13 cellular contexts compared by ENCODE assay signal in the genomic region with DNA sequence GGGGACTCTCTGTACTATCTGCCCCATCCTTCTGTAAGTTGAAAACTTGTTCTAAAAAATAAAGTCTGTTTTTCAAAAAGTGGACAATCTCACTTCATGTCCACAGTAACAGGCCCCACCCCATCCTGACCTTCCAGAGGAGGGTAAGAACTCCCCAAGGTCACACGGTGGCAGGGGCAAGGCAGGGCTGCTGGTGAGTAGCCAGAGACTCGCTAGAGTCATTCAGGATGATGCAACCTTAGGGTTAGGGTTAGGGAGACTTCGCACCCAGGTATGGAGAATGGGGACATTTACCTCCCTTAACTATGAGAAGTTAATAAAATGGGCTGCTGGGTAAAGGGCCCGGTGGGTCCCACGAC. TPM values are rescaled to one million over a fixed set of nuclear protein-coding genes. Genes with fewer than 3 reads are reported as not detected.
DNase-seq lines count a peak whose midpoint lies in the region; ATAC-seq and TF ChIP-seq lines count a peak whose summit lies in the region.
"Had no signal": no experiment of that assay in that cellular context is flagged by ENCODE, and none has a peak within 500 bp of the region (broad histone marks: within the 10 kb centered on the region; RNA-seq: fewer than 3 reads in every experiment).

No MANE protein-coding gene starts in this region.

- H3K36me3 ChIP-seq in breast epithelium (no peaks in the 10 kb centered on the region), stomach smooth muscle (ENCODE audit: control insufficient read depth in 2 of 2, insufficient read depth in 2 of 2, low read length in 2 of 2) (peaks cover 9 to 23% of the 10 kb centered on the region in 2 donors), mucosa of descending colon (ENCODE audit: low read depth) (peaks cover 3% of the 10 kb centered on the region)
- H3K36me3 ChIP-seq: ovary had no signal

- no peaks in the 10 kb centered on the region for H3K9me3 Mint-ChIP-seq in HFFc6

- H3K9me3 ChIP-seq in breast epithelium (no peaks in the 10 kb centered on the region), stomach smooth muscle (ENCODE audit: control insufficient read depth in 2 of 2, low read length in 2 of 2) (no peaks in the 10 kb centered on the region), mucosa of descending colon (no peaks in the 10 kb centered on the region)
- H3K9me3 ChIP-seq: ovary had no signal

- H3K27ac ChIP-seq in breast epithelium (peak overlapping the region; percentile 69 to 86), stomach smooth muscle (ENCODE audit: low read length) (peak overlapping the region; percentile 6)

- no peak for TF ChIP-seq POLR2A in breast epithelium (IDR thresholded peaks at IDR 0.05)

- H3K4me1 ChIP-seq in breast epithelium (peaks cover 0 to 11% of the 10 kb centered on the region in 2 donors), stomach smooth muscle (ENCODE audit: control insufficient read depth, insufficient read depth, low read length) (peaks cover 26% of the 10 kb centered on the region), mucosa of descending colon (ENCODE audit: low read depth) (no peaks in the 10 kb centered on the region)

- no peak for DNase-seq in HFFc6
- no peak for DNase-seq in breast epithelium (ENCODE audit: low spot score in 2 of 2)
- peak; percentile 72 for DNase-seq in left lobe of liver (ENCODE audit: low spot score)
- no peak for DNase-seq in mucosa of descending colon
- DNase-seq in AG08395 (ENCODE audit: low spot score) = no peak
- no peak for DNase-seq in HUDEP-2 (lab: John Stamatoyannopoulos, UW; ENCODE audit: unreplicated experiment in 76 of 76)
- DNase-seq: COR-L47, HCEC 1CT, KG1, NCI-H2081, ovary had no signal

- H3K27me3 ChIP-seq in breast epithelium = no peaks in the 10 kb centered on the region
- no peaks in the 10 kb centered on the region for H3K27me3 ChIP-seq in stomach smooth muscle (ENCODE audit: control insufficient read depth in 1 of 2, insufficient read depth in 2 of 2, low read length in 2 of 2)
- H3K27me3 ChIP-seq: ovary had no signal

- H3K27ac Mint-ChIP-seq in HFFc6 = peak overlapping the region; percentile 62

- TF ChIP-seq CTCF in HFFc6 (IDR thresholded peaks at IDR 0.05) (no peak), breast epithelium (IDR thresholded peaks at IDR 0.05) (no peak), mucosa of descending colon (IDR thresholded peaks at IDR 0.05) (no peak)

- H3K36me3 Mint-ChIP-seq in HFFc6 (ENCODE audit: low read depth) = peaks cover 31% of the 10 kb centered on the region

- H3K4me1 Mint-ChIP-seq in HFFc6 (ENCODE audit: low read depth) = peaks cover 50% of the 10 kb centered on the region

- peak; percentile 69 for ATAC-seq in left lobe of liver
- no peak for ATAC-seq in mucosa of descending colon
- ATAC-seq in HG03439 (IDR thresholded peaks at IDR 0.05; ENCODE audit: unreplicated experiment) = no peak

- H3K27me3 Mint-ChIP-seq in HFFc6 (ENCODE audit: insufficient read depth) = no peaks in the 10 kb centered on the region; the same call in 1 of the 2 replicates

- peak overlapping the region in 1 of 2 donors; percentile 5 for H3K9ac ChIP-seq in stomach smooth muscle (ENCODE audit: low read length in 2 of 2)

- no peak overlapping the region for H3K4me3 ChIP-seq in breast epithelium
- no peak overlapping the region for H3K4me3 ChIP-seq in stomach smooth muscle (ENCODE audit: low read length in 2 of 2)
- no peak overlapping the region for H3K4me3 ChIP-seq in mucosa of descending colon
- H3K4me3 ChIP-seq: ovary had no signal

- intact Hi-C loops in breast epithelium (cut with DNase I; ENCODE audit: low total_unique reads) (no loop called here), mucosa of descending colon (cut with DNase I, micrococcal nuclease) (no loop called here)

- H3K4me3 Mint-ChIP-seq in HFFc6 = no peak overlapping the region

RNA-seq across cellular contexts. Expression of gene PEDS1, which starts 15.4 kb away (rescaled TPM):
- 10 to 100 TPM; 25.8 to 29.8 (median 27.8) TPM for total RNA-seq in HFFc6 (2021; fragmentation: NEBNext Ultra II Directional; extraction: Animal tissue kit (Norgen Biotek cat#: 25700))
- total RNA-seq in breast epithelium (10 to 100 TPM; 12.9 to 29.4 (median 18.0) TPM), left lobe of liver (9.1 TPM), mucosa of descending colon (10 to 100 TPM; 21.2 to 34.3 (median 23.3) TPM)

RNA-seq across cellular contexts. Expression of gene UBE2V1, which starts 25.1 kb away (rescaled TPM):
- total RNA-seq in HFFc6 (2021; fragmentation: NEBNext Ultra II Directional; extraction: Animal tissue kit (Norgen Biotek cat#: 25700)) = 100 to 1,000 TPM; 192 to 242 (median 210) TPM
- total RNA-seq in breast epithelium (10 to 100 TPM; 63.8 to 81.6 (median 79.9) TPM), left lobe of liver (30.9 TPM), mucosa of descending colon (10 to 100 TPM; 90.1 to 94.4 (median 94.1) TPM)

RNA-seq across cellular contexts. Expression of gene CEBPB, which starts 52.5 kb away (rescaled TPM):
- total RNA-seq in HFFc6 (2021; fragmentation: NEBNext Ultra II Directional; extraction: Animal tissue kit (Norgen Biotek cat#: 25700)) = 10 to 100 TPM; 57.9 to 62.8 (median 59.8) TPM
- total RNA-seq in breast epithelium (100 to 1,000 TPM; 137 to 177 (median 149) TPM), left lobe of liver (215 TPM), mucosa of descending colon (10 to 100 TPM; 20.2 to 86.7 (median 41.3) TPM)
